ENCODE assay signal across 2 cellular contexts in the genomic region with DNA sequence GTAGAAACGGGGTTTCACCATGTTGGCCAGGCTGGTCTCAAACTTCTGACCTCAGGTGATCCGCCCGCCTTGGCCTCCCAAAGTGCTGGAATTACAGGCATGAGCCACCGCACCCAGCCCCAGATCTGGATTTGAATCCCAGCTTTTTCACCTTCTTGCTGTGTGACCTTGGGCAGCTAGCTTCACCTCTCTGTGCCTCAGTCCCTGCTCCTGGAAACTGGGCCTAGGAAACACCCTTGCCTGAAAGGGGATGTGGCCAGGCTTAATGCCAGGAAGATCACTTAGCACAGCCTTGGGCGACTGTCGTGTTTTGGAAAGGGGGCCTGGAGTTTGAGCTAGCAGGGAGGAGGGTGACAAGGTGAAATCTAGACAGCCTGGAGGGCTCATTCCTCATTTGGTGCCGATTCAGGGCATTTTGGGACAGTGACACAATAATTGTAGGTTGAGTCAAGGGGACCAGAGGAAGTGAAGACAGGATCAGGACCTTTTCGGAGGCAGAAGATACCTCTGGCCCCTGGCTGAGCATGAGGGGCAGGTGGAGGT.
A peak's percentile ranks its signal among the peaks of the same experiment; 100 is the strongest.
TF ChIP-seq lines count a peak whose summit lies in the region.

No MANE protein-coding gene starts in this region.

TF ChIP-seq in IMR-90, 13 proteins besides CTCF, POLR2A, EP300 and RAD21:
- TF ChIP-seq CEBPB (IDR thresholded peaks at IDR 0.05; ENCODE audit: low read depth, low read length), result no peak
- no peak for TF ChIP-seq MAZ (IDR thresholded peaks at IDR 0.05; ENCODE audit: borderline replicate concordance, low read depth, low read length)
- no peak for TF ChIP-seq BHLHE40 (IDR thresholded peaks at IDR 0.05; ENCODE audit: low read depth, low read length)
- TF ChIP-seq MXI1 (IDR thresholded peaks at IDR 0.05; ENCODE audit: borderline replicate concordance, low read depth, low read length), result no peak
- TF ChIP-seq RCOR1 (IDR thresholded peaks at IDR 0.05; ENCODE audit: insufficient replicate concordance, low read length), result no peak
- TF ChIP-seq CHD1 (IDR thresholded peaks at IDR 0.05; ENCODE audit: low read depth, low read length), result no peak
- TF ChIP-seq FOS (IDR thresholded peaks at IDR 0.05; ENCODE audit: low read depth, low read length), result no peak
- no peak for TF ChIP-seq NFE2L2 (IDR thresholded peaks at IDR 0.05; ENCODE audit: low read depth, low read length)
- no peak for TF ChIP-seq MAFK (IDR thresholded peaks at IDR 0.05; ENCODE audit: low read depth, low read length)
- TF ChIP-seq SMC3 (IDR thresholded peaks at IDR 0.05; ENCODE audit: low read depth, low read length), result no peak
- no peak for TF ChIP-seq RFX5 (IDR thresholded peaks at IDR 0.05; ENCODE audit: low read depth, low read length)
- TF ChIP-seq, protein P1, sequence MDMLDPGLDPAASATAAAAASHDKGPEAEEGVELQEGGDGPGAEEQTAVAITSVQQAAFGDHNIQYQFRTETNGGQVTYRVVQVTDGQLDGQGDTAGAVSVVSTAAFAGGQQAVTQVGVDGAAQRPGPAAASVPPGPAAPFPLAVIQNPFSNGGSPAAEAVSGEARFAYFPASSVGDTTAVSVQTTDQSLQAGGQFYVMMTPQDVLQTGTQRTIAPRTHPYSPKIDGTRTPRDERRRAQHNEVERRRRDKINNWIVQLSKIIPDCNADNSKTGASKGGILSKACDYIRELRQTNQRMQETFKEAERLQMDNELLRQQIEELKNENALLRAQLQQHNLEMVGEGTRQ (IDR thresholded peaks at IDR 0.05; ENCODE audit: low read depth, low read length), result no peak
- TF ChIP-seq, protein P2, sequence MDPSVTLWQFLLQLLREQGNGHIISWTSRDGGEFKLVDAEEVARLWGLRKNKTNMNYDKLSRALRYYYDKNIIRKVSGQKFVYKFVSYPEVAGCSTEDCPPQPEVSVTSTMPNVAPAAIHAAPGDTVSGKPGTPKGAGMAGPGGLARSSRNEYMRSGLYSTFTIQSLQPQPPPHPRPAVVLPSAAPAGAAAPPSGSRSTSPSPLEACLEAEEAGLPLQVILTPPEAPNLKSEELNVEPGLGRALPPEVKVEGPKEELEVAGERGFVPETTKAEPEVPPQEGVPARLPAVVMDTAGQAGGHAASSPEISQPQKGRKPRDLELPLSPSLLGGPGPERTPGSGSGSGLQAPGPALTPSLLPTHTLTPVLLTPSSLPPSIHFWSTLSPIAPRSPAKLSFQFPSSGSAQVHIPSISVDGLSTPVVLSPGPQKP (IDR thresholded peaks at IDR 0.05; ENCODE audit: borderline replicate concordance, low read depth, low read length), result no peak

TF ChIP-seq in K562, 482 proteins besides CTCF, POLR2A, EP300 and RAD21:
- TF ChIP-seq DMBX1 (CRISPR knock-in tag; IDR thresholded peaks at IDR 0.05; ENCODE audit: borderline replicate concordance), result no peak
- TF ChIP-seq, protein P3, sequence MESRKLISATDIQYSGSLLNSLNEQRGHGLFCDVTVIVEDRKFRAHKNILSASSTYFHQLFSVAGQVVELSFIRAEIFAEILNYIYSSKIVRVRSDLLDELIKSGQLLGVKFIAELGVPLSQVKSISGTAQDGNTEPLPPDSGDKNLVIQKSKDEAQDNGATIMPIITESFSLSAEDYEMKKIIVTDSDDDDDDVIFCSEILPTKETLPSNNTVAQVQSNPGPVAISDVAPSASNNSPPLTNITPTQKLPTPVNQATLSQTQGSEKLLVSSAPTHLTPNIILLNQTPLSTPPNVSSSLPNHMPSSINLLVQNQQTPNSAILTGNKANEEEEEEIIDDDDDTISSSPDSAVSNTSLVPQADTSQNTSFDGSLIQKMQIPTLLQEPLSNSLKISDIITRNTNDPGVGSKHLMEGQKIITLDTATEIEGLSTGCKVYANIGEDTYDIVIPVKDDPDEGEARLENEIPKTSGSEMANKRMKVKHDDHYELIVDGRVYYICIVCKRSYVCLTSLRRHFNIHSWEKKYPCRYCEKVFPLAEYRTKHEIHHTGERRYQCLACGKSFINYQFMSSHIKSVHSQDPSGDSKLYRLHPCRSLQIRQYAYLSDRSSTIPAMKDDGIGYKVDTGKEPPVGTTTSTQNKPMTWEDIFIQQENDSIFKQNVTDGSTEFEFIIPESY (CRISPR knock-in tag; IDR thresholded peaks at IDR 0.05), result no peak
- no peak for TF ChIP-seq SNIP1 (IDR thresholded peaks at IDR 0.05; ENCODE audit: low read depth)
- no peak for TF ChIP-seq WHSC1 (IDR thresholded peaks at IDR 0.05; ENCODE audit: low read length)
- 0 out of 2 replicates have a peak, but pooled peaks have one; percentile 62 for TF ChIP-seq PTBP1 (IDR thresholded peaks at IDR 0.05; ENCODE audit: low read depth, low read length)
- no peak for TF ChIP-seq ZFX (CRISPR knock-in tag; IDR thresholded peaks at IDR 0.05)
- TF ChIP-seq, protein P4, sequence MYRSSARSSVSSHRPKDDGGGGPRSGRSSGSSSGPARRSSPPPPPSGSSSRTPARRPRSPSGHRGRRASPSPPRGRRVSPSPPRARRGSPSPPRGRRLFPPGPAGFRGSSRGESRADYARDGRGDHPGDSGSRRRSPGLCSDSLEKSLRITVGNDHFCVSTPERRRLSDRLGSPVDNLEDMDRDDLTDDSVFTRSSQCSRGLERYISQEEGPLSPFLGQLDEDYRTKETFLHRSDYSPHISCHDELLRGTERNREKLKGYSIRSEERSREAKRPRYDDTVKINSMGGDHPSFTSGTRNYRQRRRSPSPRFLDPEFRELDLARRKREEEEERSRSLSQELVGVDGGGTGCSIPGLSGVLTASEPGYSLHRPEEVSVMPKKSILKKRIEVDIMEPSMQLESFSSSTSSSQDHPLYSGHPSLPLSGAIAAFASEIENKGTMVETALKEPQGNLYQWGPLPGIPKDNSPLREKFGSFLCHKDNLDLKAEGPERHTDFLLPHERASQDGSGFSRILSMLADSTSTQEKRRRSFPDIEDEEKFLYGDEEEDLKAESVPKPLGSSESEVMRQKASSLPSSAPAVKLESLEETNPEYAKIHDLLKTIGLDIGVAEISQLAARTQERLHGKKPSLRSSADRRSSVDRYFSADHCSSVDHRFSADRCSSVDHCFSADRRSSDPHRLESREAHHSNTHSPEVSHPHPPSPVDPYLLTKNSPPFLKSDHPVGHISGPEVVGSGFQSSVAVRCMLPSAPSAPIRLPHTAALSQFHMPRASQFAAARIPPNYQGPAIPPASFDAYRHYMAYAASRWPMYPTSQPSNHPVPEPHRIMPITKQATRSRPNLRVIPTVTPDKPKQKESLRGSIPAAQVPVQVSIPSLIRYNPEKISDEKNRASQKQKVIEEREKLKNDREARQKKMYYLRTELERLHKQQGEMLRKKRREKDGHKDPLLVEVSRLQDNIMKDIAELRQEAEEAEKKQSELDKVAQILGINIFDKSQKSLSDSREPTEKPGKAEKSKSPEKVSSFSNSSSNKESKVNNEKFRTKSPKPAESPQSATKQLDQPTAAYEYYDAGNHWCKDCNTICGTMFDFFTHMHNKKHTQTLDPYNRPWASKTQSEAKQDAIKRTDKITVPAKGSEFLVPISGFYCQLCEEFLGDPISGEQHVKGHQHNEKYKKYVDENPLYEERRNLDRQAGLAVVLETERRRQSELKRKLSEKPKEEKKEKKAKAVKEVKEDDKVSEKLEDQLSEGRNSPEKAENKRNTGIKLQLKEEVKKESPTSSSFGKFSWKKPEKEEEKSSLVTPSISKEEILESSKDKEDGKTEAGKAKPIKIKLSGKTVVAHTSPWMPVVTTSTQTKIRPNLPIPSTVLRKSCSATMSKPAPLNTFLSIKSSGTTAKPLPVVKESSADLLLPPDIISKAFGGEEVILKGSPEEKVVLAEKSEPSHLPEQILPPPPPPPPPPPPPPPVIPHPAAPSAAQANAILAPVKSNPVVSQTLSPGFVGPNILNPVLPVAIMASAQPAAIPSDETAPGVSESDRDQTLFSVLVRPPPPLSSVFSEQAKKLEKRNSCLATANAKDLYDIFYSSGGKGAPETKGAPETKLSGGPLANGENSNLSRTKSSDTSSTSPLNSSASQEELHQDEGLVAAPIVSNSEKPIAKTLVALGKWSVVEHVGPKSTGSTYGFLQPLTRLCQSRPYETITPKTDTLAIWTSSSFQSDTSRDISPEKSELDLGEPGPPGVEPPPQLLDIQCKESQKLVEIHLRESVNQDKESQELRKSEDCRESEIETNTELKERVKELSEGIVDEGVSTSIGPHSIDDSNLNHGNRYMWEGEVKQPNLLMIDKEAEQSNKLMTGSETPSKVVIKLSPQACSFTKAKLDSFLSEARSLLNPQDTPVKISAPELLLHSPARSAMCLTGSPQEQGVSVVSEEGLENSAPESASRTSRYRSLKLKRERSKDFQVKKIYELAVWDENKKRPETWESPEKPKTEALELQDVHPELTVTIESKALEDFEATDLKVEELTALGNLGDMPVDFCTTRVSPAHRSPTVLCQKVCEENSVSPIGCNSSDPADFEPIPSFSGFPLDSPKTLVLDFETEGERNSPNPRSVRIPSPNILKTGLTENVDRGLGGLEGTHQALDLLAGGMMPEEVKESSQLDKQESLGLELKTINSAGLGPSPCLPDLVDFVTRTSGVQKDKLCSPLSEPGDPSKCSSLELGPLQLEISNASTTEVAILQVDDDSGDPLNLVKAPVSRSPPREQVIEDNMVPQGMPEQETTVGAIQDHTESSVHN (IDR thresholded peaks at IDR 0.05; ENCODE audit: borderline replicate concordance in 1 of 2, low read depth in 1 of 2), result no peak
- TF ChIP-seq, protein P5, sequence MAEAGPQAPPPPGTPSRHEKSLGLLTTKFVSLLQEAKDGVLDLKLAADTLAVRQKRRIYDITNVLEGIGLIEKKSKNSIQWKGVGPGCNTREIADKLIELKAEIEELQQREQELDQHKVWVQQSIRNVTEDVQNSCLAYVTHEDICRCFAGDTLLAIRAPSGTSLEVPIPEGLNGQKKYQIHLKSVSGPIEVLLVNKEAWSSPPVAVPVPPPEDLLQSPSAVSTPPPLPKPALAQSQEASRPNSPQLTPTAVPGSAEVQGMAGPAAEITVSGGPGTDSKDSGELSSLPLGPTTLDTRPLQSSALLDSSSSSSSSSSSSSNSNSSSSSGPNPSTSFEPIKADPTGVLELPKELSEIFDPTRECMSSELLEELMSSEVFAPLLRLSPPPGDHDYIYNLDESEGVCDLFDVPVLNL (CRISPR knock-in tag; IDR thresholded peaks at IDR 0.05; ENCODE audit: low read depth), result 0 out of 2 replicates have a peak, but pooled peaks have one; percentile 23
- TF ChIP-seq SREBF1 (IDR thresholded peaks at IDR 0.05; ENCODE audit: borderline replicate concordance, low read depth, low read length), result no peak
- TF ChIP-seq, protein P6, sequence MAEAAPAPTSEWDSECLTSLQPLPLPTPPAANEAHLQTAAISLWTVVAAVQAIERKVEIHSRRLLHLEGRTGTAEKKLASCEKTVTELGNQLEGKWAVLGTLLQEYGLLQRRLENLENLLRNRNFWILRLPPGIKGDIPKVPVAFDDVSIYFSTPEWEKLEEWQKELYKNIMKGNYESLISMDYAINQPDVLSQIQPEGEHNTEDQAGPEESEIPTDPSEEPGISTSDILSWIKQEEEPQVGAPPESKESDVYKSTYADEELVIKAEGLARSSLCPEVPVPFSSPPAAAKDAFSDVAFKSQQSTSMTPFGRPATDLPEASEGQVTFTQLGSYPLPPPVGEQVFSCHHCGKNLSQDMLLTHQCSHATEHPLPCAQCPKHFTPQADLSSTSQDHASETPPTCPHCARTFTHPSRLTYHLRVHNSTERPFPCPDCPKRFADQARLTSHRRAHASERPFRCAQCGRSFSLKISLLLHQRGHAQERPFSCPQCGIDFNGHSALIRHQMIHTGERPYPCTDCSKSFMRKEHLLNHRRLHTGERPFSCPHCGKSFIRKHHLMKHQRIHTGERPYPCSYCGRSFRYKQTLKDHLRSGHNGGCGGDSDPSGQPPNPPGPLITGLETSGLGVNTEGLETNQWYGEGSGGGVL (CRISPR knock-in tag; IDR thresholded peaks at IDR 0.05), result no peak
- no peak for TF ChIP-seq SRF (CRISPR knock-in tag; IDR thresholded peaks at IDR 0.05)
- TF ChIP-seq RBFOX2 (IDR thresholded peaks at IDR 0.05; ENCODE audit: low read depth, low read length), result 0 out of 2 replicates have a peak, but pooled peaks have one; percentile 10
- 0 out of 2 replicates have a peak, but pooled peaks have one; percentile 20 for TF ChIP-seq HDAC2 (IDR thresholded peaks at IDR 0.05)
- no peak for TF ChIP-seq ZBED1 (IDR thresholded peaks at IDR 0.05)
- TF ChIP-seq TAF9B (IDR thresholded peaks at IDR 0.05; ENCODE audit: partially characterized antibody), result no peak
- no peak for TF ChIP-seq TOE1 (IDR thresholded peaks at IDR 0.05; ENCODE audit: borderline replicate concordance)
- TF ChIP-seq TOE1 (CRISPR knock-in tag; IDR thresholded peaks at IDR 0.05; ENCODE audit: borderline replicate concordance, low read depth), result no peak
- 0 out of 2 replicates have a peak, but pooled peaks have one; percentile 55 for TF ChIP-seq SMARCA5 (IDR thresholded peaks at IDR 0.05)
- no peak for TF ChIP-seq ZKSCAN8 (CRISPR knock-in tag; IDR thresholded peaks at IDR 0.05)
- TF ChIP-seq ZNF431 (CRISPR knock-in tag; IDR thresholded peaks at IDR 0.05), result 0 out of 2 replicates have a peak, but pooled peaks have one; percentile 31
- TF ChIP-seq TBP (optimal IDR thresholded peaks at IDR 0.05; ENCODE audit: low read depth, low read length), result no peak
- peak; percentile 84 for TF ChIP-seq ZFP36 (IDR thresholded peaks at IDR 0.05; ENCODE audit: low read depth, low read length, partially characterized antibody)
- no peak for TF ChIP-seq SAFB (IDR thresholded peaks at IDR 0.05; ENCODE audit: borderline replicate concordance, low read depth, low read length)
- no peak for TF ChIP-seq PHB2 (IDR thresholded peaks at IDR 0.05; ENCODE audit: low read depth)
- TF ChIP-seq RBM25 (IDR thresholded peaks at IDR 0.05; ENCODE audit: low read depth, low read length, severe bottlenecking), result peak; percentile 84
- TF ChIP-seq HOXB6 (CRISPR knock-in tag; IDR thresholded peaks at IDR 0.05; ENCODE audit: borderline replicate concordance), result no peak
- TF ChIP-seq HNRNPK (IDR thresholded peaks at IDR 0.05; ENCODE audit: low read depth, low read length, poor library complexity, severe bottlenecking), result no peak
- no peak for TF ChIP-seq CBFA2T2 (conservative IDR thresholded peaks at IDR 0.05)
- TF ChIP-seq BRD4 (IDR thresholded peaks at IDR 0.05), result no peak
- TF ChIP-seq POLR3G (IDR thresholded peaks at IDR 0.05; ENCODE audit: extremely low read depth, insufficient read length, insufficient replicate concordance), result no peak
- no peak for TF ChIP-seq RBM15 (IDR thresholded peaks at IDR 0.05; ENCODE audit: insufficient read depth, low read length)
- no peak for TF ChIP-seq SAP30 (IDR thresholded peaks at IDR 0.05; ENCODE audit: borderline replicate concordance, insufficient read depth, low read depth, low read length, poor library complexity, severe bottlenecking)
- no peak for TF ChIP-seq CHD1 (IDR thresholded peaks at IDR 0.05; ENCODE audit: low read length)
- TF ChIP-seq KDM1A (IDR thresholded peaks at IDR 0.05), result peak; percentile 75 to 87
- TF ChIP-seq BCOR (IDR thresholded peaks at IDR 0.05), result peak; percentile 95
- TF ChIP-seq GABPB2 (CRISPR knock-in tag; conservative IDR thresholded peaks at IDR 0.05), result no peak
- TF ChIP-seq ZNF57 (CRISPR knock-in tag; IDR thresholded peaks at IDR 0.05), result no peak
- TF ChIP-seq, protein P7, sequence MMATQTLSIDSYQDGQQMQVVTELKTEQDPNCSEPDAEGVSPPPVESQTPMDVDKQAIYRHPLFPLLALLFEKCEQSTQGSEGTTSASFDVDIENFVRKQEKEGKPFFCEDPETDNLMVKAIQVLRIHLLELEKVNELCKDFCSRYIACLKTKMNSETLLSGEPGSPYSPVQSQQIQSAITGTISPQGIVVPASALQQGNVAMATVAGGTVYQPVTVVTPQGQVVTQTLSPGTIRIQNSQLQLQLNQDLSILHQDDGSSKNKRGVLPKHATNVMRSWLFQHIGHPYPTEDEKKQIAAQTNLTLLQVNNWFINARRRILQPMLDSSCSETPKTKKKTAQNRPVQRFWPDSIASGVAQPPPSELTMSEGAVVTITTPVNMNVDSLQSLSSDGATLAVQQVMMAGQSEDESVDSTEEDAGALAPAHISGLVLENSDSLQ (IDR thresholded peaks at IDR 0.05), result no peak
